Comparison of ENCODE assay signal across 21 cellular contexts in genomic region chr7:133197972-133198544, GRCh38. TPM values are rescaled to one million over a fixed set of nuclear protein-coding genes. Genes with fewer than 3 reads are reported as not detected.
DNase-seq lines count a peak whose midpoint lies in the region; ATAC-seq, FAIRE-seq and TF ChIP-seq lines count a peak whose summit lies in the region.
"Had no signal": no experiment of that assay in that cellular context is flagged by ENCODE, and none has a peak within 500 bp of the region (broad histone marks: within the 10 kb centered on the region; RNA-seq: fewer than 3 reads in every experiment).

No MANE protein-coding gene starts in this region.

- H3K36me3 Mint-ChIP-seq in endodermal cell (ENCODE audit: low read depth): no peaks in the 10 kb centered on the region
- H3K36me3 Mint-ChIP-seq: CD4-positive, CD25-positive, alpha-beta regulatory T cell had no signal

- H3K27me3 ChIP-seq in HUES64 (ENCODE audit: insufficient read depth, low read length) (no peaks in the 10 kb centered on the region), endodermal cell (ENCODE audit: control insufficient read depth, insufficient read depth, low read length, poor library complexity, severe bottlenecking) (no peaks in the 10 kb centered on the region)
- H3K27me3 ChIP-seq: BE2C had no signal

- DNase-seq in COLO829 (ENCODE audit: low spot score): peak; percentile 48
- no peak for DNase-seq in endodermal cell
- DNase-seq in left lobe of liver (ENCODE audit: low spot score): no peak
- DNase-seq in LoVo (ENCODE audit: low spot score): no peak
- no peak for DNase-seq in inferior parietal cortex (ENCODE audit: extremely low spot score)
- DNase-seq in RCC 7860 (ENCODE audit: low spot score): no peak
- DNase-seq in NCI-H774 (lab: John Stamatoyannopoulos, UW): no peak
- DNase-seq: BE2C; Caco-2; CD4-positive, CD25-positive, alpha-beta regulatory T cell; DMS153; Kasumi-1; NCI-H1092 treated with DMSO at 0.1 percent for 48 hours; NCI-H1694 treated with DMSO at 0.1 percent for 48 hours; NCI-H82; PC-3 had no signal

- H3K4me1 ChIP-seq in HUES64 (ENCODE audit: insufficient read depth, low read length) (peaks cover 21% of the 10 kb centered on the region), endodermal cell (ENCODE audit: control insufficient read depth, insufficient read depth, low read length) (peaks cover 8% of the 10 kb centered on the region)
- H3K4me1 ChIP-seq: Caco-2, HAP-1 had no signal

- no peak overlapping the region for H3K4me3 Mint-ChIP-seq in endodermal cell
- H3K4me3 Mint-ChIP-seq: CD4-positive, CD25-positive, alpha-beta regulatory T cell had no signal

- no peak for TF ChIP-seq CTCF in endodermal cell (conservative IDR thresholded peaks at IDR 0.05)

- H3K4me1 Mint-ChIP-seq in endodermal cell: peaks cover 26% of the 10 kb centered on the region

- H3K36me3 ChIP-seq in HUES64 (ENCODE audit: insufficient read depth, low read length): no peaks in the 10 kb centered on the region
- no peaks in the 10 kb centered on the region for H3K36me3 ChIP-seq in endodermal cell (ENCODE audit: control insufficient read depth, insufficient read depth, low read length)
- H3K36me3 ChIP-seq: BE2C, HAP-1 had no signal

- H3K27ac ChIP-seq in HUES64 (ENCODE audit: low read depth, low read length): peak overlapping the region; percentile 89
- no peak overlapping the region for H3K27ac ChIP-seq in endodermal cell (ENCODE audit: low read depth, low read length)
- H3K27ac ChIP-seq: HL-60 had no signal

- no peaks in the 10 kb centered on the region for H3K27me3 Mint-ChIP-seq in endodermal cell (ENCODE audit: insufficient read depth)

- H3K9ac ChIP-seq in HUES64 (ENCODE audit: low read depth, low read length): peak overlapping the region; percentile 37; the same call in 1 of the 2 replicates
- H3K9ac ChIP-seq in endodermal cell (ENCODE audit: extremely low read depth, low read length, poor library complexity, severe bottlenecking): no peak overlapping the region

- no peak for FAIRE-seq in RCC 7860 (lab: Jason Lieb, UNC)
- FAIRE-seq: A204.1, GM12892 had no signal

- H3K9me3 ChIP-seq in HUES64 (ENCODE audit: insufficient read depth, low read depth, low read length): peaks cover 5% of the 10 kb centered on the region
- H3K9me3 ChIP-seq in endodermal cell (ENCODE audit: control insufficient read depth, low read length): peaks cover 4% of the 10 kb centered on the region
- H3K9me3 ChIP-seq: BE2C, Caco-2, HAP-1 had no signal

- WGBS in HUES64: 67% methylated on average over 4 of the region's 4 CpGs
- 63 to 84% methylated on average over 3 to 4 of the region's 4 CpGs for WGBS in endodermal cell (ENCODE audit: insufficient coverage in 1 of 2, insufficient read length in 1 of 2), 2 experiments

- ATAC-seq in left lobe of liver: peak; percentile 37
- ATAC-seq: PC-3 had no signal

- no peaks in the 10 kb centered on the region for H3K9me3 Mint-ChIP-seq in endodermal cell

- no peak overlapping the region for H3K4me3 ChIP-seq in HUES64 (ENCODE audit: low read length)
- peak overlapping the region; percentile 59 for H3K4me3 ChIP-seq in endodermal cell (ENCODE audit: low read length)
- H3K4me3 ChIP-seq: HAP-1 had no signal

- no peak overlapping the region for H3K27ac Mint-ChIP-seq in endodermal cell

RNA-seq across cellular contexts. Expression of gene EXOC4, which starts 54.8 kb away (rescaled TPM):
- 34.8 TPM for polyA plus RNA-seq in HUES64 (2013, experiment 1 of 2)
- 39.7 TPM for polyA plus RNA-seq in HUES64 (2013, experiment 2 of 2)
- 100 to 1,000 TPM; 106 to 115 TPM for total RNA-seq in endodermal cell
- polyA plus RNA-seq in endodermal cell (2013, experiment 1 of 2): 63.3 TPM
- polyA plus RNA-seq in endodermal cell (2013, experiment 2 of 2): 58.9 TPM
- total RNA-seq in left lobe of liver: 23.1 TPM
